Comparison of ENCODE assay signal across 9 cellular contexts in the genomic region with DNA sequence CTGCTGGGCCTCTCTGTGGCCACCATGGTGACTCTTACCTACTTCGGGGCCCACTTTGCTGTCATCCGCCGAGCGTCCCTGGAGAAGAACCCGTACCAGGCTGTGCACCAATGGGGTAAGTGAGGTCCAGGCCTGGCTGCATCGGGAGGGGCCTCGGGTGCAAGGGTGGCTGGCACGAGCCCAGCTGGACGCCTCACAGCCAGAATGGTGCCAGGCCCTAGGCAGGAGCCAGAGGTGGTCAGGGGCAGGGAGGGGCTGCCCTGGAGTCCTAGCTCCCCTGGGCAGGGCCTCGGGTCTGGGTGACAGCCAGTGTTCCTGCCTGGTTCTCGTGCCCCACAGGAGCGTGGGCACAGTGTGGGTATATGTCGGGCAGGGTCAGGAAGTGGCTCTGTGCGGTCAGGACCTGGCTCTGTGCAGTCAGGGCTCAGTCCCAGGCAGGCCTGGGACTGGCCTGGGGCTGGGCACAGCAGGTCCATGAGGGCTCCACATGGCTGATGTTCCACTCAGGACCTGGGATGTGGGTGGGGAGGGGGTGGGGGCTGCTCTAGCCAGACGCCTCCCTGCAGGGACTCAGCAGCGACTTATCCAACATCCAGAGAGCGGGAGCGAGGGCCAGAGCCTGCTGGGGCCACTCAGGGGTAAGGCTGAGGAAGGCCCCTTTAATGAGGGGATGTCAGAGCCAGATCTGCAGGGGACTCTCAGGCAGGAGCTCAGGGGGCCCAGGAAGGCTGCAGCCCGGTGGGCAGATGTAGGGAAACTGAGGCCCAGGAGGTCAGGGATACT. TPM values are rescaled to one million over a fixed set of nuclear protein-coding genes. Genes with fewer than 3 reads are reported as not detected.
DNase-seq lines count a peak whose midpoint lies in the region; ATAC-seq, FAIRE-seq and TF ChIP-seq lines count a peak whose summit lies in the region.
"Had no signal": no experiment of that assay in that cellular context is flagged by ENCODE, and none has a peak within 500 bp of the region (broad histone marks: within the 10 kb centered on the region; RNA-seq: fewer than 3 reads in every experiment).

No MANE protein-coding gene starts in this region.

- peak; percentile 22 to 34 for ATAC-seq in activated T-cell treated with anti-CD3 and anti-CD28 coated beads, Interleukin-2, amount 50 U/mL, for 72 hours (replicated peaks in 1 of 2)
- ATAC-seq in HepG2, result no peak
- peak; percentile 4 to 8 for ATAC-seq in stimulated activated naive B cell treated with anti-CD40 and anti-IgM and Interleukin-4, amounts not matched to agents 10 μg/mL and 1 μg/mL and 100 μg/mL, for 72 hours (replicated peaks)
- ATAC-seq: psoas muscle had no signal

- H3K27me3 Mint-ChIP-seq in IgD-negative memory B cell, result no peaks in the 10 kb centered on the region
- H3K27me3 Mint-ChIP-seq in activated T-cell treated with anti-CD3 and anti-CD28 coated beads, Interleukin-2, amount 50 U/mL, for 72 hours (ENCODE audit: low read depth), result no peaks in the 10 kb centered on the region
- H3K27me3 Mint-ChIP-seq in stimulated activated naive B cell treated with anti-CD40 and anti-IgM and Interleukin-4, amounts not matched to agents 10 μg/mL and 1 μg/mL and 100 μg/mL, for 72 hours, result no peaks in the 10 kb centered on the region

- H3K27ac ChIP-seq in HepG2 (ENCODE audit: extremely low read length, insufficient read depth, low read length), result no peak overlapping the region
- H3K27ac ChIP-seq: psoas muscle had no signal

- H3K4me1 Mint-ChIP-seq in IgD-negative memory B cell, result peaks cover 0 to 25% (median 24%) of the 10 kb centered on the region in 3 donors
- peaks cover 33% of the 10 kb centered on the region for H3K4me1 Mint-ChIP-seq in activated T-cell treated with anti-CD3 and anti-CD28 coated beads, Interleukin-2, amount 50 U/mL, for 72 hours (ENCODE audit: low read depth)
- H3K4me1 Mint-ChIP-seq in stimulated activated naive B cell treated with anti-CD40 and anti-IgM and Interleukin-4, amounts not matched to agents 10 μg/mL and 1 μg/mL and 100 μg/mL, for 72 hours, result peaks cover 39 to 69% of the 10 kb centered on the region in 2 donors

- TF ChIP-seq POLR2A in HepG2 (IDR thresholded peaks at IDR 0.05; ENCODE audit: insufficient read depth in 1 of 2, low read depth in 2 of 2, low read length in 2 of 2) (no peak), H54 (IDR thresholded peaks at IDR 0.05; ENCODE audit: low read depth, low read length) (no peak)

- H3K4me3 ChIP-seq in HepG2 (replicated peaks in 1 of 3; ENCODE audit: insufficient read depth in 1 of 3, low read depth in 2 of 3, low read length in 3 of 3), result peak overlapping the region in 1 of 3 experiments; percentile 33; a peak in 1 of 6 replicates
- H3K4me3 ChIP-seq: psoas muscle had no signal

- no TSS peak for BruUV-seq in HepG2 (replicated peaks; lab: Mats Ljungman, UMichigan)

- H3K27me3 ChIP-seq in HepG2 (ENCODE audit: control insufficient read depth in 1 of 2, insufficient read depth in 2 of 2, low read length in 2 of 2), result peaks cover 2 to 12% of the 10 kb centered on the region in 2 experiments; a peak in 2 of 5 replicates

- CTCF ChIA-PET in HepG2 (lab: Yijun Ruan, JAX; ENCODE audit: low intra/inter-chr PET ratio, low total read pairs), result interaction anchor here (5.7 kb wide), 1 partner anchor 117 kb away, joined by 87 read pairs; no protein-coding TSS in a partner anchor

- H3K4me1 ChIP-seq in HepG2 (ENCODE audit: insufficient read depth, low read length), result peaks cover 24% of the 10 kb centered on the region

- POLR2A ChIA-PET in HepG2 (lab: Yijun Ruan, JAX), result no interaction called here

- no peaks in the 10 kb centered on the region for H3K36me3 ChIP-seq in HepG2 (replicated peaks in 1 of 2; ENCODE audit: control insufficient read depth in 1 of 2, insufficient read depth in 2 of 2, low read length in 2 of 2)

- DNase-seq in activated T-cell treated with anti-CD3 and anti-CD28 coated beads, Interleukin-2, amount 50 U/mL, for 72 hours, result peak; percentile 31 to 42
- DNase-seq in HepG2 (ENCODE audit: low spot score), result no peak
- DNase-seq in stimulated activated naive B cell treated with anti-CD40 and anti-IgM and Interleukin-4, amounts not matched to agents 10 μg/mL and 1 μg/mL and 100 μg/mL, for 72 hours, result no peak
- DNase-seq in H54 (ENCODE audit: insufficient read length, low spot score), result no peak
- DNase-seq in iPS-NIHi7 (ENCODE audit: extremely low spot score), result no peak
- DNase-seq in LoVo (ENCODE audit: low spot score), result no peak
- DNase-seq: Kasumi-1 had no signal

- in situ Hi-C loops in HepG2 (cut with HindIII; ENCODE audit: extremely low pct_ligation_motif_present, low pct_unique_long_range_greater_than_20kb), result no loop called here

- no peaks in the 10 kb centered on the region for H4K20me1 ChIP-seq in HepG2 (ENCODE audit: insufficient read depth, low read length)

- 0% methylated on average over 1 of the region's 19 CpGs for WGBS in HepG2 (ENCODE audit: low lambda C conversion rate)

- H3K4me2 ChIP-seq in HepG2 (ENCODE audit: low read depth, low read length), result no peak overlapping the region; the same call in 1 of the 2 replicates

- no peak for TF ChIP-seq RAD21 in HepG2 (CRISPR knock-in tag; IDR thresholded peaks at IDR 0.05)

- intact Hi-C loops in HepG2 (cut with micrococcal nuclease; ENCODE audit: unreplicated experiment), result no loop called here

- H3K36me3 Mint-ChIP-seq in IgD-negative memory B cell, result no peaks in the 10 kb centered on the region
- H3K36me3 Mint-ChIP-seq in activated T-cell treated with anti-CD3 and anti-CD28 coated beads, Interleukin-2, amount 50 U/mL, for 72 hours (ENCODE audit: insufficient read depth in 2 of 2), result peaks cover 0 to 2% of the 10 kb centered on the region in 2 donors
- H3K36me3 Mint-ChIP-seq in stimulated activated naive B cell treated with anti-CD40 and anti-IgM and Interleukin-4, amounts not matched to agents 10 μg/mL and 1 μg/mL and 100 μg/mL, for 72 hours, result no peaks in the 10 kb centered on the region

- no peaks in the 10 kb centered on the region for H3K9me3 Mint-ChIP-seq in IgD-negative memory B cell
- no peaks in the 10 kb centered on the region for H3K9me3 Mint-ChIP-seq in activated T-cell treated with anti-CD3 and anti-CD28 coated beads, Interleukin-2, amount 50 U/mL, for 72 hours
- H3K9me3 Mint-ChIP-seq in stimulated activated naive B cell treated with anti-CD40 and anti-IgM and Interleukin-4, amounts not matched to agents 10 μg/mL and 1 μg/mL and 100 μg/mL, for 72 hours, result no peaks in the 10 kb centered on the region

- FAIRE-seq in HepG2 (lab: Jason Lieb, UNC) (no peak), H54 (lab: Jason Lieb, UNC) (no peak)

- H3K9ac ChIP-seq in HepG2 (ENCODE audit: insufficient read depth, low read depth, low read length), result 0 out of 2 replicates have a peak overlapping the region, but pooled peaks have one; percentile 29

- no peaks in the 10 kb centered on the region for H3K9me3 ChIP-seq in HepG2 (ENCODE audit: low read length)
- H3K9me3 ChIP-seq: psoas muscle had no signal

- TF ChIP-seq EP300 in HepG2 (IDR thresholded peaks at IDR 0.05; ENCODE audit: low read depth in 2 of 2, low read length in 2 of 2), result no peak
- no peak for TF ChIP-seq EP300 in HepG2 (CRISPR knock-in tag; IDR thresholded peaks at IDR 0.05; ENCODE audit: borderline replicate concordance)

- H2AFZ ChIP-seq in HepG2 (ENCODE audit: low read length), result no peak overlapping the region

- H3K79me2 ChIP-seq in HepG2 (ENCODE audit: insufficient read depth, low read length), result no peaks in the 10 kb centered on the region

- H3K4me3 Mint-ChIP-seq in IgD-negative memory B cell, result peak overlapping the region; percentile 79 to 90 (median 86)
- H3K4me3 Mint-ChIP-seq in activated T-cell treated with anti-CD3 and anti-CD28 coated beads, Interleukin-2, amount 50 U/mL, for 72 hours, result peak overlapping the region; percentile 97 to 98
- peak overlapping the region; percentile 87 to 95 for H3K4me3 Mint-ChIP-seq in stimulated activated naive B cell treated with anti-CD40 and anti-IgM and Interleukin-4, amounts not matched to agents 10 μg/mL and 1 μg/mL and 100 μg/mL, for 72 hours

- H3K27ac Mint-ChIP-seq in IgD-negative memory B cell, result peak overlapping the region in 2 of 3 donors; percentile 57 to 88
- H3K27ac Mint-ChIP-seq in activated T-cell treated with anti-CD3 and anti-CD28 coated beads, Interleukin-2, amount 50 U/mL, for 72 hours, result peak overlapping the region; percentile 20
- peak overlapping the region; percentile 80 for H3K27ac Mint-ChIP-seq in stimulated activated naive B cell treated with anti-CD40 and anti-IgM and Interleukin-4, amounts not matched to agents 10 μg/mL and 1 μg/mL and 100 μg/mL, for 72 hours

- TF ChIP-seq CTCF in HepG2 (CRISPR knock-in tag; IDR thresholded peaks at IDR 0.05), result no peak

RNA-seq across cellular contexts. Expression of a gene that starts 1.2 kb away (rescaled TPM):
- polyA plus RNA-seq in IgD-negative memory B cell, result 7.1 TPM
- total RNA-seq in activated T-cell treated with anti-CD3 and anti-CD28 coated beads, Interleukin-2, amount 50 U/mL, for 72 hours, result 10 to 100 TPM in 1 of 2 donors, 1 to 10 TPM in 1; 8.6 to 10.2 TPM
- total RNA-seq in HepG2 (2016; rRNA removed; fragmentation: Illumina TruSeq; extraction: Trizol), result 0.09 TPM in 1 of 2 replicates, not detected in the other
- total RNA-seq in HepG2 (2016; cell fraction: cytosol; rRNA removed; fragmentation: Illumina TruSeq; extraction: Trizol; ENCODE audit: low read depth), result not detected in 2 replicates
- 0.24 TPM in 1 of 2 replicates, not detected in the other for total RNA-seq in HepG2 (2016; cell fraction: insoluble cytoplasmic fraction; rRNA removed; fragmentation: Illumina TruSeq; extraction: Trizol)
- total RNA-seq in HepG2 (2016; cell fraction: membrane; rRNA removed; fragmentation: Illumina TruSeq; extraction: Trizol), result not detected in 2 replicates
- 0.31 and 0.53 TPM in 2 replicates for total RNA-seq in HepG2 (2016; cell fraction: nucleus; rRNA removed; fragmentation: Illumina TruSeq; extraction: Trizol)
- 0.39 and 0.70 TPM in 2 replicates for polyA plus RNA-seq in HepG2 (2011; rRNA removed)
- polyA plus RNA-seq in HepG2 (2011; cell fraction: cytosol; rRNA removed), result 0.18 and 0.34 TPM in 2 replicates
- 2.2 and 7.0 TPM in 2 replicates for polyA plus RNA-seq in HepG2 (2011; cell fraction: nucleus; rRNA removed)
- 0.51 and 1.2 TPM in 2 replicates for polyA plus RNA-seq in HepG2 (2012)
- not detected in 2 replicates for polyA plus RNA-seq in HepG2 (2016; cell fraction: cytosol; fragmentation: Illumina TruSeq; extraction: Trizol; ENCODE audit: low read depth)
- not detected in 2 replicates for polyA plus RNA-seq in HepG2 (2016; cell fraction: insoluble cytoplasmic fraction; fragmentation: Illumina TruSeq; extraction: Trizol; ENCODE audit: low read depth)
- not detected in 2 replicates for polyA plus RNA-seq in HepG2 (2016; cell fraction: membrane; fragmentation: Illumina TruSeq; extraction: Trizol; ENCODE audit: low read depth)
- 0.19 and 0.56 TPM in 2 replicates for polyA plus RNA-seq in HepG2 (2016; cell fraction: nucleus; fragmentation: Illumina TruSeq; extraction: Trizol; ENCODE audit: insufficient read depth, low read depth)
- polyA minus RNA-seq in HepG2 (2011; rRNA and poly(A)+ RNA removed; ENCODE audit: low replicate concordance), result 0.07 and 1.3 TPM in 2 replicates
- not detected in 2 replicates for polyA minus RNA-seq in HepG2 (2011; cell fraction: cytosol; rRNA and poly(A)+ RNA removed)
- polyA minus RNA-seq in HepG2 (2011; cell fraction: nucleus; rRNA and poly(A)+ RNA removed), result 0.90 TPM in 1 of 2 replicates, not detected in the other

RNA-seq across cellular contexts. Expression of a gene that starts 1.3 kb away (rescaled TPM):
- 6.2 TPM for polyA plus RNA-seq in IgD-negative memory B cell
- 10 to 100 TPM; 13.6 to 16.6 TPM for total RNA-seq in activated T-cell treated with anti-CD3 and anti-CD28 coated beads, Interleukin-2, amount 50 U/mL, for 72 hours
- not detected in 2 replicates for total RNA-seq in HepG2 (2016; rRNA removed; fragmentation: Illumina TruSeq; extraction: Trizol)
- not detected in 2 replicates for total RNA-seq in HepG2 (2016; cell fraction: cytosol; rRNA removed; fragmentation: Illumina TruSeq; extraction: Trizol; ENCODE audit: low read depth)
- total RNA-seq in HepG2 (2016; cell fraction: insoluble cytoplasmic fraction; rRNA removed; fragmentation: Illumina TruSeq; extraction: Trizol), result not detected in 2 replicates
- not detected in 2 replicates for total RNA-seq in HepG2 (2016; cell fraction: membrane; rRNA removed; fragmentation: Illumina TruSeq; extraction: Trizol)
- total RNA-seq in HepG2 (2016; cell fraction: nucleus; rRNA removed; fragmentation: Illumina TruSeq; extraction: Trizol), result not detected in 2 replicates
- polyA plus RNA-seq in HepG2 (2011; rRNA removed), result 0.03 and 0.08 TPM in 2 replicates
- polyA plus RNA-seq in HepG2 (2011; cell fraction: cytosol; rRNA removed), result 0.04 TPM in 1 of 2 replicates, not detected in the other
- 0.09 and 0.11 TPM in 2 replicates for polyA plus RNA-seq in HepG2 (2011; cell fraction: nucleus; rRNA removed)
- polyA plus RNA-seq in HepG2 (2012), result not detected in 2 replicates
- not detected in 2 replicates for polyA plus RNA-seq in HepG2 (2016; cell fraction: cytosol; fragmentation: Illumina TruSeq; extraction: Trizol; ENCODE audit: low read depth)
- not detected in 2 replicates for polyA plus RNA-seq in HepG2 (2016; cell fraction: insoluble cytoplasmic fraction; fragmentation: Illumina TruSeq; extraction: Trizol; ENCODE audit: low read depth)
- polyA plus RNA-seq in HepG2 (2016; cell fraction: membrane; fragmentation: Illumina TruSeq; extraction: Trizol; ENCODE audit: low read depth), result not detected in 2 replicates
- polyA plus RNA-seq in HepG2 (2016; cell fraction: nucleus; fragmentation: Illumina TruSeq; extraction: Trizol; ENCODE audit: insufficient read depth, low read depth), result not detected in 2 replicates
- polyA minus RNA-seq in HepG2 (2011; rRNA and poly(A)+ RNA removed; ENCODE audit: low replicate concordance), result 0.12 TPM in 1 of 2 replicates, not detected in the other
- polyA minus RNA-seq in HepG2 (2011; cell fraction: cytosol; rRNA and poly(A)+ RNA removed), result not detected in 2 replicates
- polyA minus RNA-seq in HepG2 (2011; cell fraction: nucleus; rRNA and poly(A)+ RNA removed), result not detected in 2 replicates

RNA-seq across cellular contexts. Expression of a gene that starts 32.6 kb away (rescaled TPM):
- polyA plus RNA-seq in IgD-negative memory B cell (5.0 TPM), HepG2 (2011; rRNA removed) (not detected in 2 replicates)
- 1 to 10 TPM in 1 of 2 donors, under 1 TPM in 1; 0.38 to 1.7 TPM for total RNA-seq in activated T-cell treated with anti-CD3 and anti-CD28 coated beads, Interleukin-2, amount 50 U/mL, for 72 hours
- 0.07 TPM in 1 of 2 replicates, not detected in the other for total RNA-seq in HepG2 (2016; rRNA removed; fragmentation: Illumina TruSeq; extraction: Trizol)
- not detected in 2 replicates for total RNA-seq in HepG2 (2016; cell fraction: cytosol; rRNA removed; fragmentation: Illumina TruSeq; extraction: Trizol; ENCODE audit: low read depth)
- 0.09 TPM in 1 of 2 replicates, not detected in the other for total RNA-seq in HepG2 (2016; cell fraction: insoluble cytoplasmic fraction; rRNA removed; fragmentation: Illumina TruSeq; extraction: Trizol)
- 0.09 and 0.14 TPM in 2 replicates for total RNA-seq in HepG2 (2016; cell fraction: membrane; rRNA removed; fragmentation: Illumina TruSeq; extraction: Trizol)
- not detected in 2 replicates for total RNA-seq in HepG2 (2016; cell fraction: nucleus; rRNA removed; fragmentation: Illumina TruSeq; extraction: Trizol)
- not detected in 2 replicates for polyA plus RNA-seq in HepG2 (2011; cell fraction: cytosol; rRNA removed)
- polyA plus RNA-seq in HepG2 (2011; cell fraction: nucleus; rRNA removed), result not detected in 2 replicates
- polyA plus RNA-seq in HepG2 (2012), result not detected in 2 replicates
- not detected in 2 replicates for polyA plus RNA-seq in HepG2 (2016; cell fraction: cytosol; fragmentation: Illumina TruSeq; extraction: Trizol; ENCODE audit: low read depth)
- 0.13 TPM in 1 of 2 replicates, not detected in the other for polyA plus RNA-seq in HepG2 (2016; cell fraction: insoluble cytoplasmic fraction; fragmentation: Illumina TruSeq; extraction: Trizol; ENCODE audit: low read depth)
- not detected in 2 replicates for polyA plus RNA-seq in HepG2 (2016; cell fraction: membrane; fragmentation: Illumina TruSeq; extraction: Trizol; ENCODE audit: low read depth)
- polyA plus RNA-seq in HepG2 (2016; cell fraction: nucleus; fragmentation: Illumina TruSeq; extraction: Trizol; ENCODE audit: insufficient read depth, low read depth), result not detected in 2 replicates
- polyA minus RNA-seq in HepG2 (2011; rRNA and poly(A)+ RNA removed; ENCODE audit: low replicate concordance), result not detected in 2 replicates
- polyA minus RNA-seq in HepG2 (2011; cell fraction: cytosol; rRNA and poly(A)+ RNA removed), result not detected in 2 replicates
- not detected in 2 replicates for polyA minus RNA-seq in HepG2 (2011; cell fraction: nucleus; rRNA and poly(A)+ RNA removed)
- total RNA-seq: psoas muscle had no signal

Comparison
In these comparisons a context has a peak if more than half of its experiments do, and no peak if none do; other contexts are left out.
1. H3K27ac Mint-ChIP-seq: peak in every context shown above with its lines; median percentile 80 in stimulated activated naive B cell treated with anti-CD40 and anti-IgM and Interleukin-4, amounts not matched to agents 10 μg/mL and 1 μg/mL and 100 μg/mL, for 72 hours; 72 in IgD-negative memory B cell; 20 in activated T-cell treated with anti-CD3 and anti-CD28 coated beads, Interleukin-2, amount 50 U/mL, for 72 hours.
2. DNase-seq: peak in activated T-cell treated with anti-CD3 and anti-CD28 coated beads, Interleukin-2, amount 50 U/mL, for 72 hours (2 of 2); none in HepG2 (single experiment), stimulated activated naive B cell treated with anti-CD40 and anti-IgM and Interleukin-4, amounts not matched to agents 10 μg/mL and 1 μg/mL and 100 μg/mL, for 72 hours (single experiment), H54 (single experiment), iPS-NIHi7 (single experiment) and LoVo (single experiment).
3. RNA of a gene that starts 1.3 kb away (total RNA-seq): 13.6 to 16.6 TPM in activated T-cell treated with anti-CD3 and anti-CD28 coated beads, Interleukin-2, amount 50 U/mL, for 72 hours; not detected in HepG2; every median in the first group is over 10 times any median in the second.
4. Peak in every context shown above with its lines, with median percentiles within 50 percentile points of each other: H3K4me3 Mint-ChIP-seq.